25 cellular contexts compared by ENCODE assay signal in the genomic region with DNA sequence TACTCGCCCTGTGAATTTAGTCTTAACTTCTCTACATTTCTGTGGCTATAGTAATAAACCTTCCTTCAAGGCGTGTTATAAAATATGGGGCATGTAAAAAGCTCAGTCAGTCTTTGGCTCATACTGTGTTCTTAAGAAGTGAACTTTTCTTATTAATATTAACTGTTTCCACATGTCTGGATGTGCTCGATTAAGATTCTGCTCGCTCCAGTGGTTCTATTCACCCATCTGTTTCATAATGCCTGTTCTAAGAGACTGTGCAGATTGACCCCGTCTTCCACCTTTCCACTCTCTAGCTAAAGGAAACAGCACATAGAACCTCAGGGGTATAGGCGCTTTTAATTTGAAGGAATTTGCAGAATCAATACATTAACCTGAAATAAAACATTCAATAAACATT.
DNase-seq lines count a peak whose midpoint lies in the region; ATAC-seq and TF ChIP-seq lines count a peak whose summit lies in the region.
"Had no signal": no experiment of that assay in that cellular context is flagged by ENCODE, and none has a peak within 500 bp of the region (broad histone marks: within the 10 kb centered on the region; RNA-seq: fewer than 3 reads in every experiment).

No MANE protein-coding gene starts in this region.

- H3K9me3 Mint-ChIP-seq in H9, result no peaks in the 10 kb centered on the region
- peaks cover 5% of the 10 kb centered on the region for H3K9me3 Mint-ChIP-seq in activated CD8-positive, alpha-beta T cell treated with anti-CD3 and anti-CD28 coated beads, Interleukin-2, amount 10 ng/mL, durations not matched to agents 7 days and 5 days (ENCODE audit: insufficient read depth)
- H3K9me3 Mint-ChIP-seq: neural crest cell; stimulated activated naive CD8-positive, alpha-beta T cell treated with anti-CD3 and anti-CD28 coated beads, Interleukin-15, amount 100 ng/mL, for 72 hours had no signal

- H3K36me3 Mint-ChIP-seq in H9 (ENCODE audit: insufficient read depth in 1 of 3, low read depth in 3 of 3), result no peaks in the 10 kb centered on the region; a peak in 1 of 7 replicates
- peaks cover 34% of the 10 kb centered on the region for H3K36me3 Mint-ChIP-seq in activated CD8-positive, alpha-beta T cell treated with anti-CD3 and anti-CD28 coated beads, Interleukin-2, amount 10 ng/mL, durations not matched to agents 7 days and 5 days (ENCODE audit: low read depth)

- H3K27me3 ChIP-seq in H9 (ENCODE audit: insufficient read depth, low read length), result no peaks in the 10 kb centered on the region
- H3K27me3 ChIP-seq: BLaER1 treated with 17β-estradiol and CSF1 and Interleukin-3, amounts not matched to agents 10 nM and 100 nM; brain microvascular endothelial cell; upper lobe of left lung had no signal

- no peak overlapping the region for H4K8ac ChIP-seq in H9 (replicated peaks; ENCODE audit: insufficient read length, low read depth, low read length)

- H4K5ac ChIP-seq in H9 (ENCODE audit: insufficient read length, low read depth, low read length), result no peak overlapping the region

- no peak overlapping the region for H2BK20ac ChIP-seq in H9 (ENCODE audit: low read depth, low read length, poor library complexity, severe bottlenecking)

- H3K27me3 Mint-ChIP-seq in H9 (ENCODE audit: low read depth), result no peaks in the 10 kb centered on the region
- no peaks in the 10 kb centered on the region for H3K27me3 Mint-ChIP-seq in activated CD8-positive, alpha-beta T cell treated with anti-CD3 and anti-CD28 coated beads, Interleukin-2, amount 10 ng/mL, durations not matched to agents 7 days and 5 days (ENCODE audit: low read depth)
- H3K27me3 Mint-ChIP-seq: activated CD4-positive, alpha-beta T cell treated with anti-CD3 and anti-CD28 coated beads, Interleukin-2, amount 10 ng/mL, durations not matched to agents 24 days and 14 days; stimulated activated naive CD8-positive, alpha-beta T cell treated with anti-CD3 and anti-CD28 coated beads, Interleukin-15, amount 100 ng/mL, for 72 hours had no signal

- TF ChIP-seq CTCF in H9 (conservative IDR thresholded peaks at IDR 0.05), result no peak
- TF ChIP-seq CTCF in omental fat pad (IDR thresholded peaks at IDR 0.05), result no peak

- H3K18ac ChIP-seq in H9 (ENCODE audit: insufficient read length, low read depth, low read length), result no peak overlapping the region

- no peak overlapping the region for H3K56ac ChIP-seq in H9 (ENCODE audit: insufficient read length, low read depth, low read length)

- H3K79me2 ChIP-seq in H9 (ENCODE audit: insufficient read depth, low read length), result no peaks in the 10 kb centered on the region

- no peak overlapping the region for H3K27ac Mint-ChIP-seq in H9
- no peak overlapping the region for H3K27ac Mint-ChIP-seq in activated CD8-positive, alpha-beta T cell treated with anti-CD3 and anti-CD28 coated beads, Interleukin-2, amount 10 ng/mL, durations not matched to agents 7 days and 5 days
- H3K27ac Mint-ChIP-seq: activated CD4-positive, alpha-beta T cell treated with anti-CD3 and anti-CD28 coated beads, Interleukin-2, amount 10 ng/mL, durations not matched to agents 24 days and 14 days; stimulated activated naive CD8-positive, alpha-beta T cell treated with anti-CD3 and anti-CD28 coated beads, Interleukin-15, amount 100 ng/mL, for 72 hours had no signal

- no peak overlapping the region for H2BK5ac ChIP-seq in H9 (ENCODE audit: insufficient read length, low read length)

- no peaks in the 10 kb centered on the region for H3K4me1 ChIP-seq in H9 (ENCODE audit: insufficient read depth, low read length)
- H3K4me1 ChIP-seq: HAP-1, upper lobe of left lung had no signal

- WGBS in H9 (ENCODE audit: extremely low coverage, insufficient read length, low lambda C conversion rate), result no CpG with 5 or more reads among the region's 6 CpGs

- no peak overlapping the region for H3K4me3 Mint-ChIP-seq in H9
- no peak overlapping the region for H3K4me3 Mint-ChIP-seq in activated CD8-positive, alpha-beta T cell treated with anti-CD3 and anti-CD28 coated beads, Interleukin-2, amount 10 ng/mL, durations not matched to agents 7 days and 5 days
- H3K4me3 Mint-ChIP-seq: activated CD4-positive, alpha-beta T cell treated with anti-CD3 and anti-CD28 coated beads, Interleukin-2, amount 10 ng/mL, durations not matched to agents 24 days and 14 days; neural crest cell; stimulated activated naive CD8-positive, alpha-beta T cell treated with anti-CD3 and anti-CD28 coated beads, Interleukin-15, amount 100 ng/mL, for 72 hours had no signal

- no peak overlapping the region for H3K9ac ChIP-seq in H9 (ENCODE audit: extremely low read depth, insufficient read length, low read length)
- H3K9ac ChIP-seq: BLaER1 treated with 17β-estradiol and CSF1 and Interleukin-3, amounts not matched to agents 10 nM and 100 nM had no signal

- no peak overlapping the region for H3K14ac ChIP-seq in H9 (ENCODE audit: insufficient read depth, low read length)

- H3K23me2 ChIP-seq in H9 (ENCODE audit: insufficient read length, low read depth, low read length, poor library complexity, severe bottlenecking), result no peaks in the 10 kb centered on the region

- no peaks in the 10 kb centered on the region for H3K79me1 ChIP-seq in H9 (ENCODE audit: insufficient read depth, low read depth, low read length, poor library complexity, severe bottlenecking)

- no peaks in the 10 kb centered on the region for H3K9me3 ChIP-seq in H9 (ENCODE audit: control insufficient read depth, low read depth, low read length)
- H3K9me3 ChIP-seq: HAP-1, upper lobe of left lung had no signal

- H4K20me1 ChIP-seq in H9 (ENCODE audit: control insufficient read depth, insufficient read depth, insufficient read length), result no peaks in the 10 kb centered on the region
- H4K20me1 ChIP-seq: BLaER1 treated with 17β-estradiol and CSF1 and Interleukin-3, amounts not matched to agents 10 nM and 100 nM had no signal

- DNase-seq in NCI-H2171 treated with DMSO at 0.1 percent for 48 hours (lab: John Stamatoyannopoulos, UW) (peak; percentile 5), NCI-H2171 (lab: John Stamatoyannopoulos, UW) (no peak), fibroblast of the conjunctiva (ENCODE audit: low read depth) (peak; percentile 14), H9 (no peak), omental fat pad (ENCODE audit: low spot score) (no peak)
- DNase-seq in activated CD8-positive, alpha-beta T cell treated with anti-CD3 and anti-CD28 coated beads, Interleukin-2, amount 10 ng/mL, durations not matched to agents 7 days and 5 days, result no peak
- DNase-seq: 8988T; activated CD4-positive, alpha-beta T cell treated with anti-CD3 and anti-CD28 coated beads, Interleukin-2, amount 10 ng/mL, durations not matched to agents 24 days and 14 days; activated effector memory CD4-positive, alpha-beta T cell treated with Interleukin-2 at 50 U/mL for 16 hours; brain microvascular endothelial cell; cortex of kidney; IMR-90; MM.1S; NCI-H2227 treated with DMSO at 0.1 percent for 48 hours; NCI-H774; Right ventricle myocardium superior; stimulated activated CD4-positive, alpha-beta T cell treated with anti-CD3 and anti-CD28 coated beads, Interleukin-2, amount 100 ng/mL, for 48 hours; stimulated activated naive CD8-positive, alpha-beta T cell treated with anti-CD3 and anti-CD28 coated beads, Interleukin-15, amount 100 ng/mL, for 72 hours; upper lobe of left lung had no signal

- H3K27ac ChIP-seq in H9 (ENCODE audit: insufficient read length, low read depth, low read length), result no peak overlapping the region
- H3K27ac ChIP-seq: BLaER1 treated with 17β-estradiol and CSF1 and Interleukin-3, amounts not matched to agents 10 nM and 100 nM; brain microvascular endothelial cell; upper lobe of left lung had no signal

- H2AFZ ChIP-seq in H9 (ENCODE audit: low read length), result no peak overlapping the region

- CTCF ChIA-PET in activated CD8-positive, alpha-beta T cell treated with anti-CD3 and anti-CD28 coated beads, Interleukin-2, amount 10 ng/mL, durations not matched to agents 7 days and 5 days (lab: Charles Lee), result no interaction called here

- H4K91ac ChIP-seq in H9 (ENCODE audit: insufficient read length, low read depth, low read length), result no peak overlapping the region

- ATAC-seq in HG03432 (IDR thresholded peaks at IDR 0.05; ENCODE audit: unreplicated experiment), result peak; percentile 32
- ATAC-seq in HG02970 (IDR thresholded peaks at IDR 0.05; ENCODE audit: low FRiP score, unreplicated experiment), result no peak
- ATAC-seq in activated CD8-positive, alpha-beta T cell treated with anti-CD3 and anti-CD28 coated beads, Interleukin-2, amount 10 ng/mL, durations not matched to agents 7 days and 5 days, result no peak
- ATAC-seq in omental fat pad (ENCODE audit: low FRiP score), result no peak
- ATAC-seq: stimulated activated naive CD8-positive, alpha-beta T cell treated with anti-CD3 and anti-CD28 coated beads, Interleukin-15, amount 100 ng/mL, for 72 hours had no signal

- no peak overlapping the region for H3T11ph ChIP-seq in H9 (ENCODE audit: low read length)

- H3K4ac ChIP-seq in H9 (ENCODE audit: low read depth, low read length), result no peak overlapping the region

- H2AK5ac ChIP-seq in H9 (ENCODE audit: insufficient read length, low read length), result no peak overlapping the region

- no peak overlapping the region for H3K4me2 ChIP-seq in H9 (ENCODE audit: insufficient read depth, insufficient read length, low read length)
- H3K4me2 ChIP-seq: smooth muscle cell had no signal

- no peaks in the 10 kb centered on the region for H3K4me1 Mint-ChIP-seq in H9
- peaks cover 5% of the 10 kb centered on the region for H3K4me1 Mint-ChIP-seq in activated CD8-positive, alpha-beta T cell treated with anti-CD3 and anti-CD28 coated beads, Interleukin-2, amount 10 ng/mL, durations not matched to agents 7 days and 5 days (ENCODE audit: low read depth)
- H3K4me1 Mint-ChIP-seq: stimulated activated naive CD8-positive, alpha-beta T cell treated with anti-CD3 and anti-CD28 coated beads, Interleukin-15, amount 100 ng/mL, for 72 hours had no signal

- H2BK12ac ChIP-seq in H9 (ENCODE audit: insufficient read length, low read depth, low read length), result no peak overlapping the region

- H2BK120ac ChIP-seq in H9 (ENCODE audit: low read depth, low read length, poor library complexity, severe bottlenecking), result no peak overlapping the region

- POLR2A ChIA-PET in activated CD8-positive, alpha-beta T cell treated with anti-CD3 and anti-CD28 coated beads, Interleukin-2, amount 10 ng/mL, durations not matched to agents 7 days and 5 days (lab: Charles Lee), result no interaction called here

- H3K23ac ChIP-seq in H9 (ENCODE audit: insufficient read length, low read depth, low read length), result no peak overlapping the region

- no peak overlapping the region for H2BK15ac ChIP-seq in H9 (ENCODE audit: low read depth, low read length)

Comparison
In these comparisons a context has a peak if more than half of its experiments do, and no peak if none do; other contexts are left out.
1. DNase-seq: peak in NCI-H2171 treated with DMSO at 0.1 percent for 48 hours (single experiment) and fibroblast of the conjunctiva (single experiment); none in NCI-H2171 (single experiment), H9 (single experiment), activated CD8-positive, alpha-beta T cell treated with anti-CD3 and anti-CD28 coated beads, Interleukin-2, amount 10 ng/mL, durations not matched to agents 7 days and 5 days (single experiment) and omental fat pad (single experiment).